Comparison of ENCODE assay signal across 1 cellular context in the genomic region with DNA sequence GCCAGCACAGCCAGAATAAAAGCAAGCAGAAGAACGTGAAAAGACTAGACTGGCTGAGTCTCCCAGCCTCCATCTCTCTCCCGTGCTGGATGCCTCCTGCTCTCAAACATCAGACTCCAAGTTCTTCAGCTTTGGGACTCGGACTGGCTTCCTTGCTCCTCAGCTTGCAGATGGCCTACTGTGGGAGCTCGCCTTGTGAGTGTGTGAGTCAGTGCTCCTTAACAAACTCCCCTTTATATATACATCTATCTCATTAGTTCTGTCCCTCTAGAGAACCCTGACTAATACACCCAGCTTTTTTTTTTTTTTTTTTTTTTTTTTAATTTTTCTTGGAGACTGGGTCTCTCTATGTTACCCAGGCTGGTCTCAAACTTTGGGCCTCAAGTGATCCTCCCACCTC.
TF ChIP-seq lines count a peak whose summit lies in the region.

No MANE protein-coding gene starts in this region.

TF ChIP-seq in H1, 55 proteins besides CTCF, POLR2A, EP300 and RAD21:
- TF ChIP-seq ATF3 (IDR thresholded peaks at IDR 0.05; ENCODE audit: insufficient read depth, low read depth, low read length): no peak
- no peak for TF ChIP-seq HDAC2 (IDR thresholded peaks at IDR 0.05; ENCODE audit: borderline replicate concordance in 1 of 2, low read depth in 2 of 2, low read length in 2 of 2)
